Comparison of ENCODE assay signal across 8 cellular contexts in genomic region chr6:145733770-145734169, GRCh38. TPM values are rescaled to one million over a fixed set of nuclear protein-coding genes. Genes with fewer than 3 reads are reported as not detected.
DNase-seq lines count a peak whose midpoint lies in the region; ATAC-seq and TF ChIP-seq lines count a peak whose summit lies in the region.

No MANE protein-coding gene starts in this region.

- H3K9me3 Mint-ChIP-seq in Caco-2 (ENCODE audit: unreplicated experiment): peaks cover 15% of the 10 kb centered on the region
- peaks cover 13% of the 10 kb centered on the region for H3K9me3 Mint-ChIP-seq in activated CD4-positive, alpha-beta memory T cell treated with anti-CD3 and anti-CD28 coated beads, Interleukin-2, amount 10 ng/mL, durations not matched to agents 7 days and 5 days

- H3K9me3 ChIP-seq in Caco-2: peaks cover 6% of the 10 kb centered on the region
- H3K9me3 ChIP-seq in KOPT-K1 (ENCODE audit: insufficient read depth, low read length, poor library complexity, severe bottlenecking): peaks cover 14% of the 10 kb centered on the region
- no peaks in the 10 kb centered on the region for H3K9me3 ChIP-seq in muscle layer of duodenum (ENCODE audit: control insufficient read depth in 1 of 2, low read length in 2 of 2)

- H3K4me3 ChIP-seq in Caco-2 (ENCODE audit: low read depth, low read length): peak overlapping the region; percentile 79
- H3K4me3 ChIP-seq in muscle layer of duodenum (ENCODE audit: low read depth in 1 of 2, low read length in 2 of 2): peak overlapping the region; percentile 82 to 89

- intact Hi-C loops in Caco-2 (cut with micrococcal nuclease; ENCODE audit: unreplicated experiment): loop anchor here (2.0 kb wide), 1 partner anchor 155 kb away; no protein-coding TSS in a partner anchor

- H3K4me3 Mint-ChIP-seq in Caco-2 (ENCODE audit: unreplicated experiment): peak overlapping the region; percentile 93
- H3K4me3 Mint-ChIP-seq in activated CD4-positive, alpha-beta memory T cell treated with anti-CD3 and anti-CD28 coated beads, Interleukin-2, amount 10 ng/mL, durations not matched to agents 7 days and 5 days: peak overlapping the region; percentile 39

- TF ChIP-seq CTCF in Caco-2 (IDR thresholded peaks at IDR 0.05; ENCODE audit: insufficient read depth in 1 of 2, low read depth in 1 of 2, low read length in 1 of 2, severe bottlenecking in 1 of 2, unreplicated experiment in 1 of 2): no peak

- no peak overlapping the region for H3K27ac Mint-ChIP-seq in Caco-2 (ENCODE audit: unreplicated experiment)
- no peak overlapping the region for H3K27ac Mint-ChIP-seq in activated CD4-positive, alpha-beta memory T cell treated with anti-CD3 and anti-CD28 coated beads, Interleukin-2, amount 10 ng/mL, durations not matched to agents 7 days and 5 days

- H3K4me1 Mint-ChIP-seq in Caco-2 (ENCODE audit: low read depth, unreplicated experiment): peaks cover 10% of the 10 kb centered on the region
- H3K4me1 Mint-ChIP-seq in activated CD4-positive, alpha-beta memory T cell treated with anti-CD3 and anti-CD28 coated beads, Interleukin-2, amount 10 ng/mL, durations not matched to agents 7 days and 5 days: peaks cover 21% of the 10 kb centered on the region

- H3K27me3 ChIP-seq in Caco-2 (replicated peaks; ENCODE audit: control insufficient read depth, insufficient read depth, low read length) (no peaks in the 10 kb centered on the region), muscle layer of duodenum (ENCODE audit: low read depth, low read length) (no peaks in the 10 kb centered on the region)

- CTCF ChIA-PET in Caco-2 (lab: Charles Lee): no interaction called here
- CTCF ChIA-PET in activated CD4-positive, alpha-beta memory T cell treated with anti-CD3 and anti-CD28 coated beads, Interleukin-2, amount 10 ng/mL, durations not matched to agents 7 days and 5 days (lab: Charles Lee): no interaction called here

- ATAC-seq in GM18505 (IDR thresholded peaks at IDR 0.05; ENCODE audit: unreplicated experiment) (no peak), GM21360 (IDR thresholded peaks at IDR 0.05; ENCODE audit: unreplicated experiment) (no peak), GM19463 (IDR thresholded peaks at IDR 0.05; ENCODE audit: unreplicated experiment) (no peak)

- H3K36me3 ChIP-seq in Caco-2 (ENCODE audit: control insufficient read depth, insufficient read depth, low read length) (no peaks in the 10 kb centered on the region), KOPT-K1 (ENCODE audit: insufficient read depth, low read length) (peaks cover 16% of the 10 kb centered on the region; the same call in 1 of the 2 replicates), muscle layer of duodenum (ENCODE audit: control insufficient read depth in 1 of 2, insufficient read depth in 2 of 2, low read length in 2 of 2) (peaks cover 0 to 8% of the 10 kb centered on the region in 2 donors)

- H3K36me3 Mint-ChIP-seq in Caco-2 (ENCODE audit: insufficient read depth, unreplicated experiment): peaks cover 14% of the 10 kb centered on the region
- peaks cover 12% of the 10 kb centered on the region for H3K36me3 Mint-ChIP-seq in activated CD4-positive, alpha-beta memory T cell treated with anti-CD3 and anti-CD28 coated beads, Interleukin-2, amount 10 ng/mL, durations not matched to agents 7 days and 5 days (ENCODE audit: low read depth)

- BruUV-seq in Caco-2 (replicated peaks; lab: Mats Ljungman, UMichigan): no TSS peak

- DNase-seq in Caco-2 (no peak), HCEC 1CT (no peak)
- DNase-seq in activated CD4-positive, alpha-beta memory T cell treated with anti-CD3 and anti-CD28 coated beads, Interleukin-2, amount 10 ng/mL, durations not matched to agents 7 days and 5 days: no peak

- TF ChIP-seq POLR2A in GM18505 (IDR thresholded peaks at IDR 0.05; ENCODE audit: borderline replicate concordance, extremely low read depth, insufficient read depth, insufficient read length): no peak

- peak overlapping the region; percentile 99 for H3K27ac ChIP-seq in KOPT-K1 (ENCODE audit: low read depth, low read length, poor library complexity, severe bottlenecking)
- peak overlapping the region; percentile 96 for H3K27ac ChIP-seq in muscle layer of duodenum (ENCODE audit: low read length)

- H3K4me1 ChIP-seq in Caco-2 (peaks cover 18% of the 10 kb centered on the region), muscle layer of duodenum (ENCODE audit: control insufficient read depth in 1 of 2, insufficient read depth in 2 of 2, low read length in 2 of 2) (peaks cover 17 to 19% of the 10 kb centered on the region in 2 donors)

- POLR2A ChIA-PET in Caco-2 (lab: Charles Lee): interaction anchor here (1.9 kb wide), 1 partner anchor 81 kb away, joined by 17 read pairs; the partner anchor contains the start of gene FBXO30
- POLR2A ChIA-PET in activated CD4-positive, alpha-beta memory T cell treated with anti-CD3 and anti-CD28 coated beads, Interleukin-2, amount 10 ng/mL, durations not matched to agents 7 days and 5 days (lab: Charles Lee): interaction anchor here (5.6 kb wide), 1 partner anchor 81 kb away, joined by 84 read pairs; the partner anchor contains the start of gene FBXO30

- no peaks in the 10 kb centered on the region for H3K27me3 Mint-ChIP-seq in Caco-2 (ENCODE audit: insufficient read depth, unreplicated experiment)
- H3K27me3 Mint-ChIP-seq in activated CD4-positive, alpha-beta memory T cell treated with anti-CD3 and anti-CD28 coated beads, Interleukin-2, amount 10 ng/mL, durations not matched to agents 7 days and 5 days: no peaks in the 10 kb centered on the region

RNA-seq across cellular contexts. Expression of gene EPM2A, which starts 1.6 kb away (rescaled TPM):
- 6.9 and 8.1 TPM in 2 replicates for total RNA-seq in Caco-2 (2022)
- 1 to 10 TPM; 4.3 to 5.1 TPM for total RNA-seq in activated CD4-positive, alpha-beta memory T cell treated with anti-CD3 and anti-CD28 coated beads, Interleukin-2, amount 10 ng/mL, durations not matched to agents 7 days and 5 days
